ENCODE assay signal across 19 cellular contexts in the genomic region with DNA sequence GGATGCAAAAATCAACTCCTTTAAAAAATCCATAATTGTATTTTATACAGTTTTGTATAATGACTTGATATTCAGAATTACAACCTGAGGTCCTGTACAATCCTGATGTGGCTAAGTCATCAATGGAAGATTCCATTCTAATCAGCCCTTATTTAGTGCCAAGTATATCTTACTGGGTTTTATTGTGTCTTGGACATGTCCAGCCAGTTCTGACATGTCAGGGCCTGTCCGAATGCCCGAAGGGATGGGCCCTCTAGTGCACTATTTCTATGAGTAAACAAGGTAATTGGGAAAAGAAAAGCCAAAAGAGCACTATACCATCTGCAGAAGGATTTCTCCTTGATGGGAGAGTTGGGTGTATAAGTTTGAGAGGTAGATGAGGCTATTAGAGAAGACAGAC.
DNase-seq lines count a peak whose midpoint lies in the region; ATAC-seq and TF ChIP-seq lines count a peak whose summit lies in the region.
"Had no signal": no experiment of that assay in that cellular context is flagged by ENCODE, and none has a peak within 500 bp of the region (broad histone marks: within the 10 kb centered on the region; RNA-seq: fewer than 3 reads in every experiment).

No MANE protein-coding gene starts in this region.

- H3K9ac ChIP-seq in neuronal stem cell (ENCODE audit: low read depth, low read length, poor library complexity) = no peak overlapping the region
- H3K9ac ChIP-seq: SK-N-SH had no signal

- no peaks in the 10 kb centered on the region for H3K9me3 ChIP-seq in RWPE2 (ENCODE audit: severe bottlenecking)
- no peaks in the 10 kb centered on the region for H3K9me3 ChIP-seq in neuronal stem cell (replicated peaks in 1 of 2; ENCODE audit: control insufficient read depth in 2 of 2, insufficient read depth in 1 of 2, low read depth in 1 of 2, low read length in 2 of 2)
- H3K9me3 ChIP-seq: SK-N-SH had no signal

- H4K8ac ChIP-seq in neuronal stem cell (ENCODE audit: low read depth, low read length) = no peak overlapping the region

- H2BK15ac ChIP-seq in neuronal stem cell (ENCODE audit: low read length) = no peak overlapping the region

- H3K27ac ChIP-seq in RWPE2 (ENCODE audit: poor library complexity, severe bottlenecking) = peak overlapping the region; percentile 13
- no peak overlapping the region for H3K27ac ChIP-seq in neuronal stem cell (replicated peaks; ENCODE audit: low read length)

- no peak overlapping the region for H3K18ac ChIP-seq in neuronal stem cell (ENCODE audit: low read length)

- no peak overlapping the region for H3K4ac ChIP-seq in neuronal stem cell (ENCODE audit: low read length)

- DNase-seq in LoVo (ENCODE audit: low spot score) (peak; percentile 12), RWPE2 (ENCODE audit: low spot score) (no peak), fibroblast of mammary gland (ENCODE audit: low read depth) (peak; percentile 4), neuronal stem cell (ENCODE audit: low spot score) (no peak), NCI-H526 (lab: John Stamatoyannopoulos, UW) (no peak), H4 (ENCODE audit: low spot score) (no peak)
- DNase-seq: ACHN; CD4-positive, CD25-positive, alpha-beta regulatory T cell; H9; KG1; MM.1S; NCI-H1092 treated with DMSO at 0.1 percent for 48 hours; NCI-H187 treated with DMSO at 0.1 percent for 48 hours; NCI-H2171; NCI-H446 treated with DMSO at 0.1 percent for 48 hours; SK-N-SH; T-helper 1 cell had no signal

- no peak overlapping the region for H3K23ac ChIP-seq in neuronal stem cell (ENCODE audit: low read depth, low read length, poor library complexity)

- no peak overlapping the region for H4K91ac ChIP-seq in neuronal stem cell (ENCODE audit: low read depth, low read length, poor library complexity)

- H3K27me3 ChIP-seq in RWPE2 (ENCODE audit: insufficient read depth, poor library complexity, severe bottlenecking) = no peaks in the 10 kb centered on the region
- H3K27me3 ChIP-seq in neuronal stem cell (ENCODE audit: control insufficient read depth in 3 of 3, insufficient read depth in 3 of 3, low read depth in 1 of 3, low read length in 3 of 3) = no peaks in the 10 kb centered on the region

- peak; percentile 48 for ATAC-seq in RWPE2 (ENCODE audit: low read depth)
- ATAC-seq in GM21528 (IDR thresholded peaks at IDR 0.05; ENCODE audit: low FRiP score, unreplicated experiment) = no peak
- ATAC-seq: Right ventricle myocardium inferior had no signal

- no peak for TF ChIP-seq CTCF in RWPE2 (IDR thresholded peaks at IDR 0.05; ENCODE audit: poor library complexity, severe bottlenecking)
- no peak for TF ChIP-seq CTCF in fibroblast of mammary gland (conservative IDR thresholded peaks at IDR 0.05; ENCODE audit: control insufficient read depth, insufficient read depth, low read depth, low read length)

- H3K14ac ChIP-seq in neuronal stem cell (ENCODE audit: low read length) = no peak overlapping the region

- no peak overlapping the region for H2BK120ac ChIP-seq in neuronal stem cell (ENCODE audit: low read depth, low read length)

- no CpG with 5 or more reads among the region's 2 CpGs for WGBS in neuronal stem cell (ENCODE audit: extremely low coverage in 2 of 2, insufficient read length in 2 of 2, insufficient replicate concordance in 1 of 2), 2 donors

- H2BK5ac ChIP-seq in neuronal stem cell (ENCODE audit: low read length) = no peak overlapping the region

- H3K4me2 ChIP-seq in neuronal stem cell (ENCODE audit: insufficient read depth, low read length, poor library complexity, severe bottlenecking) = no peak overlapping the region
- H3K4me2 ChIP-seq: SK-N-SH had no signal

- H3K79me1 ChIP-seq in neuronal stem cell (ENCODE audit: low read depth, low read length) = no peaks in the 10 kb centered on the region

- H3K36me3 ChIP-seq in RWPE2 (ENCODE audit: low read depth) = no peaks in the 10 kb centered on the region
- no peaks in the 10 kb centered on the region for H3K36me3 ChIP-seq in neuronal stem cell (replicated peaks in 1 of 2; ENCODE audit: control insufficient read depth in 2 of 2, insufficient read depth in 2 of 2, low read length in 2 of 2)

- no peak overlapping the region for H2AK5ac ChIP-seq in neuronal stem cell (ENCODE audit: low read depth, low read length)

- H3K4me3 ChIP-seq in RWPE2 (ENCODE audit: severe bottlenecking) (no peak overlapping the region), fibroblast of mammary gland (ENCODE audit: control insufficient read depth, low read depth, low read length) (no peak overlapping the region), neuronal stem cell (ENCODE audit: low read length in 2 of 2) (no peak overlapping the region)

- peak overlapping the region; percentile 1 for H2AFZ ChIP-seq in neuronal stem cell (ENCODE audit: low read length)

- H3K4me1 ChIP-seq in RWPE2 (ENCODE audit: insufficient read depth, poor library complexity, severe bottlenecking) (peaks cover 10% of the 10 kb centered on the region), neuronal stem cell (ENCODE audit: control insufficient read depth in 2 of 2, insufficient read depth in 1 of 2, low read depth in 1 of 2, low read length in 2 of 2) (peaks cover 0 to 8% of the 10 kb centered on the region in 2 donors)

- H2BK12ac ChIP-seq in neuronal stem cell (ENCODE audit: low read length) = no peak overlapping the region

Comparison
In these comparisons a context has a peak if more than half of its experiments do, and no peak if none do; other contexts are left out.
1. DNase-seq: peak in LoVo (single experiment) and fibroblast of mammary gland (single experiment); none in RWPE2 (single experiment), neuronal stem cell (single experiment), NCI-H526 (0 of 2) and H4 (single experiment).